Comparison of ENCODE assay signal across 18 cellular contexts in the genomic region with DNA sequence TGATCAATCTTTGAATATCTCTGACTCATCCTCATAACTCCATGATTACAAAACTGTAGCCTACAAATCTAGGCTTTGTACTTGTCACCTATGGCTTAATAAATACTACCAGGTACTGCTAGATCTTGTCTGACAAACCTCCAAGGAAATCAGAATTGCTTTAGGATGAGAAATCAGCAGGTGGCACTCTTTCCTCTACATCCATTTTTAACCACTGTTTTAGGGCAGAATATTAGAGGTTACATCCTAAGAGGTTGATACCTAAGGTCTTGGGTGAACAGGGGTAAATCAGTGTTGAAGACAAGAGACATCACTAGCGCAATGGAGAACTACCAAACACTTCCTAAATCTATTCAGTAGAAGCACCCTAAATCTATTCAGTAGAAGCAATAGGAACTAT.
DNase-seq lines count a peak whose midpoint lies in the region; ATAC-seq, FAIRE-seq and TF ChIP-seq lines count a peak whose summit lies in the region.
"Had no signal": no experiment of that assay in that cellular context is flagged by ENCODE, and none has a peak within 500 bp of the region (broad histone marks: within the 10 kb centered on the region; RNA-seq: fewer than 3 reads in every experiment).

No MANE protein-coding gene starts in this region.

- H2BK5ac ChIP-seq in H1 (ENCODE audit: low read depth, low read length), result no peak overlapping the region

- H3K79me2 ChIP-seq in H1 (ENCODE audit: control insufficient read depth in 1 of 2, insufficient read depth in 2 of 2, low read length in 2 of 2) (no peaks in the 10 kb centered on the region), neural cell (replicated peaks; ENCODE audit: insufficient read depth, low read length) (no peaks in the 10 kb centered on the region)

- H2AK5ac ChIP-seq in H1 (ENCODE audit: low read depth, low read length), result no peak overlapping the region

- no peak overlapping the region for H2BK12ac ChIP-seq in H1 (ENCODE audit: low read depth, low read length)

- H4K91ac ChIP-seq in H1 (replicated peaks; ENCODE audit: insufficient read length, low read length), result no peak overlapping the region

- no peak overlapping the region for H3K18ac ChIP-seq in H1 (ENCODE audit: extremely low read depth, low read length)

- no peak overlapping the region for H3K14ac ChIP-seq in H1 (ENCODE audit: insufficient read length)

- no peaks in the 10 kb centered on the region for H3K9me2 ChIP-seq in neural cell (ENCODE audit: insufficient read depth, low read length)

- WGBS in H1 (ENCODE audit: extremely low coverage in 1 of 2, insufficient coverage in 1 of 2, insufficient read length in 1 of 2, insufficient replicate concordance in 2 of 2, low coverage in 1 of 2, low lambda C conversion rate in 2 of 2, missing lambda C conversion rate in 1 of 2), 2 experiments, result 93% methylated on average over 1 of the region's 1 CpG; no CpG with 5 or more reads in 1 of the 2 experiments
- WGBS in pancreas, 2 donors, result 89 to 94% methylated on average over 1 of the region's 1 CpG

- peak; percentile 3 for DNase-seq in DMS 273 (lab: John Stamatoyannopoulos, UW; ENCODE audit: unreplicated experiment)
- DNase-seq in DMS 273 treated with DMSO at 0.1 percent for 48 hours (lab: John Stamatoyannopoulos, UW), result no peak
- peak; percentile 8 for DNase-seq in NCI-H1105 treated with DMSO at 0.1 percent for 48 hours (lab: John Stamatoyannopoulos, UW)
- DNase-seq in H1 (ENCODE audit: low read depth in 1 of 2, low spot score in 2 of 2), result no peak
- no peak for DNase-seq in H7
- no peak for DNase-seq in ecto neural progenitor cell (ENCODE audit: low spot score)
- DNase-seq in pancreas, result no peak
- DNase-seq: 8988T; activated CD8-positive, alpha-beta T cell treated with anti-CD3 and anti-CD28 coated beads for 36 hours; activated naive CD4-positive, alpha-beta T cell treated with Interleukin-2 at 50 U/mL for 16 hours; left cardiac atrium; NCI-H2029 treated with DMSO at 0.1 percent for 48 hours; spleen had no signal

- TF ChIP-seq RAD21 in H1 (IDR thresholded peaks at IDR 0.05 in 1 of 2, conservative IDR thresholded peaks at IDR 0.05 in 1 of 2; ENCODE audit: low read depth in 2 of 2, low read length in 2 of 2), result peak; percentile 49
- peak; percentile 13 for TF ChIP-seq RAD21 in neural cell (conservative IDR thresholded peaks at IDR 0.05)

- no peak overlapping the region for H3K27ac ChIP-seq in H1 (ENCODE audit: low read depth, low read length)
- H3K27ac ChIP-seq in neural cell (ENCODE audit: low read length), result no peak overlapping the region
- no peak overlapping the region for H3K27ac ChIP-seq in pancreas
- H3K27ac ChIP-seq: spleen, tibial nerve had no signal

- H3K56ac ChIP-seq in H1 (replicated peaks; ENCODE audit: insufficient read length, low read depth, low read length), result no peak overlapping the region

- no peak overlapping the region for H3K4ac ChIP-seq in H1 (replicated peaks; ENCODE audit: insufficient read length, low read depth, low read length)

- no peak overlapping the region for H2BK15ac ChIP-seq in H1 (ENCODE audit: low read length)

- intact Hi-C loops in pancreas (cut with DNase I), result no loop called here

- H3K36me3 ChIP-seq in H1 (ENCODE audit: control insufficient read depth in 2 of 4, insufficient read depth in 4 of 4, low read length in 3 of 4) (no peaks in the 10 kb centered on the region), neural cell (ENCODE audit: insufficient read depth, low read length) (no peaks in the 10 kb centered on the region), H7 (replicated peaks; ENCODE audit: control insufficient read depth, insufficient read depth, low read length) (no peaks in the 10 kb centered on the region), pancreas (no peaks in the 10 kb centered on the region)
- H3K36me3 ChIP-seq: spleen, tibial nerve had no signal

- CTCF ChIA-PET in H1 (lab: Charles Lee; ENCODE audit: partially characterized antibody), result interaction anchor here (0.6 to 3.1 kb wide), 4 partner anchors 13 to 776 kb away, joined by 3 to 10 read pairs (median 4); no protein-coding TSS in a partner anchor

- no peak overlapping the region for H3K4me2 ChIP-seq in H1 (ENCODE audit: insufficient read depth in 1 of 2, low read depth in 2 of 2, low read length in 2 of 2)
- H3K4me2 ChIP-seq in neural cell (ENCODE audit: low read length), result no peak overlapping the region

- TF ChIP-seq EP300 in H1 (IDR thresholded peaks at IDR 0.05; ENCODE audit: borderline replicate concordance in 1 of 2, low read depth in 2 of 2, low read length in 2 of 2) (no peak), neural cell (conservative IDR thresholded peaks at IDR 0.05; ENCODE audit: poor library complexity, severe bottlenecking) (no peak)

- ATAC-seq in pancreas, result no peak
- ATAC-seq: activated CD8-positive, alpha-beta T cell treated with anti-CD3 and anti-CD28 coated beads for 36 hours; GM12878; HCT116; left cardiac atrium had no signal

- H4K8ac ChIP-seq in H1 (ENCODE audit: extremely low read depth, insufficient read depth, low read length), result no peak overlapping the region

- H3K4me1 ChIP-seq in H1 (replicated peaks in 1 of 4; ENCODE audit: control insufficient read depth in 3 of 4, insufficient read depth in 4 of 4, low read length in 3 of 4), result peaks cover 0 to 4% (median 0%) of the 10 kb centered on the region in 4 experiments; a peak in 3 of 7 replicates
- no peaks in the 10 kb centered on the region for H3K4me1 ChIP-seq in pancreas
- H3K4me1 ChIP-seq: spleen had no signal

- H3K9ac ChIP-seq in H1 (replicated peaks in 1 of 4; ENCODE audit: extremely low read depth in 1 of 4, low read depth in 3 of 4, low read length in 3 of 4) (no peak overlapping the region), neural cell (ENCODE audit: low read length) (no peak overlapping the region)

- H3K4me3 ChIP-seq in H1 (ENCODE audit: extremely low read depth in 1 of 4, insufficient read depth in 2 of 4, low read depth in 3 of 4, low read length in 4 of 4) (no peak overlapping the region), neural cell (ENCODE audit: low read length) (no peak overlapping the region), H7 (ENCODE audit: insufficient read depth, low read depth, low read length) (no peak overlapping the region), pancreas (no peak overlapping the region)
- H3K4me3 ChIP-seq: GM12878, spleen, tibial nerve had no signal

- POLR2A ChIA-PET in H1 (lab: Charles Lee; ENCODE audit: partially characterized antibody), result no interaction called here

- no peak overlapping the region for H2BK20ac ChIP-seq in H1 (ENCODE audit: low read length)

- TF ChIP-seq POLR2A in H1 (IDR thresholded peaks at IDR 0.05; ENCODE audit: control extremely low read depth in 1 of 2, low read depth in 2 of 2, low read length in 2 of 2), result no peak

- H4K5ac ChIP-seq in H1 (ENCODE audit: insufficient read length, low read depth, low read length), result no peak overlapping the region

- peak in 1 of 3 experiments; percentile 22; a peak in 1 of 4 replicates for TF ChIP-seq CTCF in H1 (IDR thresholded peaks at IDR 0.05; ENCODE audit: control extremely low read depth in 1 of 3, insufficient read depth in 1 of 3, low read depth in 1 of 3, low read length in 3 of 3)
- TF ChIP-seq CTCF in neural cell (IDR thresholded peaks at IDR 0.05; ENCODE audit: poor library complexity, severe bottlenecking), result no peak
- no peak for TF ChIP-seq CTCF in pancreas (IDR thresholded peaks at IDR 0.05)

- no peak overlapping the region for H2BK120ac ChIP-seq in H1 (replicated peaks; ENCODE audit: low read depth, low read length)

- H2AFZ ChIP-seq in H1 (ENCODE audit: low read length), result no peak overlapping the region
- no peak overlapping the region for H2AFZ ChIP-seq in neural cell (ENCODE audit: low read depth, low read length)

- no peaks in the 10 kb centered on the region for H4K20me1 ChIP-seq in H1 (replicated peaks in 1 of 2; ENCODE audit: control insufficient read depth in 1 of 2, insufficient read depth in 2 of 2, low read length in 2 of 2)
- no peaks in the 10 kb centered on the region for H4K20me1 ChIP-seq in neural cell (ENCODE audit: insufficient read depth)

- H3K23me2 ChIP-seq in H1 (ENCODE audit: low read depth, low read length), result no peaks in the 10 kb centered on the region

- no peaks in the 10 kb centered on the region; the same call in 1 of the 2 replicates for H3K79me1 ChIP-seq in H1 (ENCODE audit: low read depth, low read length)

- H3F3A ChIP-seq in neural cell (ENCODE audit: insufficient read depth, low read length, poor library complexity, severe bottlenecking), result no peaks in the 10 kb centered on the region

- no peak overlapping the region for H3K23ac ChIP-seq in H1 (ENCODE audit: insufficient read length)

- FAIRE-seq in H1 (lab: Jason Lieb, UNC) (no peak), pancreas (lab: Jason Lieb, UNC) (no peak)
- FAIRE-seq: frontal cortex, GM12878 had no signal

- H3K27me3 ChIP-seq in H1 (replicated peaks in 1 of 4; ENCODE audit: control insufficient read depth in 3 of 4, extremely low read depth in 1 of 4, insufficient read depth in 3 of 4, low read length in 3 of 4) (peaks cover 15 to 30% (median 18%) of the 10 kb centered on the region in 4 experiments), neural cell (ENCODE audit: insufficient read depth, low read depth, low read length) (no peaks in the 10 kb centered on the region), H7 (ENCODE audit: control insufficient read depth, insufficient read depth, low read length) (no peaks in the 10 kb centered on the region), pancreas (no peaks in the 10 kb centered on the region)
- H3K27me3 ChIP-seq: spleen, tibial nerve had no signal

- H3K9me3 ChIP-seq in H1 (ENCODE audit: insufficient read depth in 2 of 2, low read depth in 1 of 2, low read length in 1 of 2) (no peaks in the 10 kb centered on the region), neural cell (ENCODE audit: low read length) (no peaks in the 10 kb centered on the region), pancreas (no peaks in the 10 kb centered on the region)
- H3K9me3 ChIP-seq: spleen, tibial nerve had no signal

TF ChIP-seq in H1, 55 proteins besides CTCF, POLR2A, EP300 and RAD21:
- TF ChIP-seq NANOG (IDR thresholded peaks at IDR 0.05; ENCODE audit: insufficient read depth, low read depth, low read length, poor library complexity, severe bottlenecking), result no peak
- TF ChIP-seq CHD1 (IDR thresholded peaks at IDR 0.05; ENCODE audit: low read depth, low read length), result no peak
TF ChIP-seq in H1: peak in this region for 0.

Comparison
In these comparisons a context has a peak if more than half of its experiments do, and no peak if none do; other contexts are left out.
1. DNase-seq: peak in DMS 273 (single experiment) and NCI-H1105 treated with DMSO at 0.1 percent for 48 hours (single experiment); none in DMS 273 treated with DMSO at 0.1 percent for 48 hours (single experiment), H1 (0 of 2), H7 (single experiment), ecto neural progenitor cell (single experiment) and pancreas (0 of 6).